In the genomic region with DNA sequence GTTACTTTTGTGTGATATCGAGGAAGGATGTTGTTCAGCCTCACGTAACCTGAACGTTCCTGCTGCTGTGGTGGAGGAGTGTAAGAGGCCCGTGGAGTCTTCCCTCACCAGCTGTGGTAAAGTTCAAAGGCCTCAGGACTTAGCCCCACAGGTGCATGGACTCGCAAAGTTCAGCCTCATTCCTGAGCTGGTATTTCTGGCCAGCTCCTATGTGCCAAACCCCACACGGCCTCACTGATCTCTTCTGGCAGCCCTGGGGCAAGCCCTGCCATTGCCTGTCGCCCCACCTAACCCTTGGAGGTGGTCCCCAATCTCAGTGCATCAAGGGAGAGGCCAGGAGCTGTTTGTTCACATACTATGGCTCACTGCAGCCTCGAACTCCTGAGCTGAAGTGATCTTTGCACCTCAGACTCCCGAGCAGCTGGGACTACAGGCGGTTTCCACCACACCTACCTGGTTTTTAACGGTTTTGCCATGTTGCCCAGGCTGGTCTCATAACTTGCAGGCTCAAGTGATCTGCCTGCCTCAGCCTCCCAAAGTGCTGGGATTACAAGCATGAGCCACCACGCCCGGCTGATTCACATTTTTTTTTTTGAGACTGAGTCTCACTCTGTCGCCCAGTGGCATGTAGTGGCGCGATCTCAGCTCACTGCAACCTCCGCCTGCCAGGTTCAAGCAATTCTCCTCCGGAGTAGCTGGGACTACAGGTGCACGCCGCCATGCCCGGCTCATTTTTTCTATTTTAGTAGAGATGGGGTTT, we compare ENCODE assay signal across 11 cellular contexts. TPM values are rescaled to one million over a fixed set of nuclear protein-coding genes. Genes with fewer than 3 reads are reported as not detected.
A peak's percentile ranks its signal among the peaks of the same experiment; 100 is the strongest.
DNase-seq lines count a peak whose midpoint lies in the region; ATAC-seq, FAIRE-seq and TF ChIP-seq lines count a peak whose summit lies in the region.
"Had no signal": no experiment of that assay in that cellular context is flagged by ENCODE, and none has a peak within 500 bp of the region (broad histone marks: within the 10 kb centered on the region; RNA-seq: fewer than 3 reads in every experiment).

No MANE protein-coding gene starts in this region.

- TF ChIP-seq EP300 in A549 (IDR thresholded peaks at IDR 0.05), result no peak

- POLR2A ChIA-PET in A549 (lab: Yijun Ruan, JAX), result no interaction called here

- peaks cover 9% of the 10 kb centered on the region; the same call in 1 of the 2 replicates for H3K36me3 Mint-ChIP-seq in HFFc6 (ENCODE audit: low read depth)
- peaks cover 8% of the 10 kb centered on the region for H3K36me3 Mint-ChIP-seq in memory B cell

- CTCF ChIA-PET in A549 (lab: Yijun Ruan, JAX), result interaction anchor here (1.1 to 1.8 kb wide), 2 partner anchors 26 to 144 kb away, joined by 4 to 7 read pairs; no protein-coding TSS in a partner anchor

- 77% methylated on average over 21 of the region's 21 CpGs for WGBS in A549 (ENCODE audit: missing lambda C conversion rate)

- H3K4me1 ChIP-seq in A549, result peaks cover 26% of the 10 kb centered on the region

- H3K9me3 Mint-ChIP-seq in HFFc6, result no peaks in the 10 kb centered on the region
- no peaks in the 10 kb centered on the region for H3K9me3 Mint-ChIP-seq in memory B cell

- no peak for FAIRE-seq in A549 (lab: Jason Lieb, UNC)

- no peaks in the 10 kb centered on the region for H3K9me3 ChIP-seq in A549

- no peak for TF ChIP-seq CTCF in A549 (IDR thresholded peaks at IDR 0.05)
- no peak for TF ChIP-seq CTCF in HFFc6 (IDR thresholded peaks at IDR 0.05)
- no peak for TF ChIP-seq CTCF in astrocyte of the cerebellum (IDR thresholded peaks at IDR 0.05; ENCODE audit: low read depth, low read length, missing control alignments)

- H3K4me3 ChIP-seq in A549 (peak overlapping the region; percentile 91), astrocyte of the cerebellum (ENCODE audit: low read depth, low read length) (peak overlapping the region; percentile 72)

- H3K27ac Mint-ChIP-seq in HFFc6 (peak overlapping the region; percentile 42; the same call in 1 of the 2 replicates), memory B cell (no peak overlapping the region)

- in situ Hi-C loops in astrocyte of the cerebellum (cut with HindIII; ENCODE audit: low sequenced_read_pairs), result no loop called here

- no peak for TF ChIP-seq POLR2A in A549 (IDR thresholded peaks at IDR 0.05; ENCODE audit: low read length)

- no peak for DNase-seq in A549 (ENCODE audit: low read depth in 1 of 2, low spot score in 1 of 2)
- no peak for DNase-seq in HFFc6
- DNase-seq in astrocyte of the cerebellum (ENCODE audit: low read depth), result no peak
- no peak for DNase-seq in memory B cell (ENCODE audit: low spot score in 2 of 2)
- no peak for DNase-seq in RPMI8226
- DNase-seq in Ammon's horn (ENCODE audit: low spot score), result no peak
- DNase-seq: foreskin keratinocyte, NCI-H1436 treated with DMSO at 0.1 percent for 48 hours, WERI-Rb-1 had no signal

- peaks cover 42% of the 10 kb centered on the region for H3K4me1 Mint-ChIP-seq in HFFc6 (ENCODE audit: low read depth)
- peaks cover 31% of the 10 kb centered on the region for H3K4me1 Mint-ChIP-seq in memory B cell

- H3K27ac ChIP-seq in A549, result peak overlapping the region in 1 of 2 experiments; percentile 98; a peak in 2 of 6 replicates
- H3K27ac ChIP-seq: foreskin keratinocyte had no signal

- peak overlapping the region; percentile 88 for H3K4me2 ChIP-seq in A549

- H3K4me3 Mint-ChIP-seq in HFFc6, result peak overlapping the region; percentile 95
- H3K4me3 Mint-ChIP-seq in memory B cell, result peak overlapping the region; percentile 47

- ATAC-seq in A549, result no peak
- no peak for ATAC-seq in memory B cell (ENCODE audit: low read depth)
- no peak for ATAC-seq in HG03159 (IDR thresholded peaks at IDR 0.05; ENCODE audit: unreplicated experiment)
- no peak for ATAC-seq in GM18517 (IDR thresholded peaks at IDR 0.05; ENCODE audit: unreplicated experiment)
- ATAC-seq: foreskin keratinocyte had no signal

- H3K27me3 Mint-ChIP-seq in HFFc6 (ENCODE audit: insufficient read depth), result peaks cover 3% of the 10 kb centered on the region; the same call in 1 of the 2 replicates
- H3K27me3 Mint-ChIP-seq in memory B cell, result peaks cover 5% of the 10 kb centered on the region

- TF ChIP-seq RAD21 in A549 (conservative IDR thresholded peaks at IDR 0.05 in 1 of 2, IDR thresholded peaks at IDR 0.05 in 1 of 2), result no peak

TF ChIP-seq in A549, 52 proteins besides CTCF, POLR2A, EP300 and RAD21 (continues in another document):
- TF ChIP-seq, protein P1, sequence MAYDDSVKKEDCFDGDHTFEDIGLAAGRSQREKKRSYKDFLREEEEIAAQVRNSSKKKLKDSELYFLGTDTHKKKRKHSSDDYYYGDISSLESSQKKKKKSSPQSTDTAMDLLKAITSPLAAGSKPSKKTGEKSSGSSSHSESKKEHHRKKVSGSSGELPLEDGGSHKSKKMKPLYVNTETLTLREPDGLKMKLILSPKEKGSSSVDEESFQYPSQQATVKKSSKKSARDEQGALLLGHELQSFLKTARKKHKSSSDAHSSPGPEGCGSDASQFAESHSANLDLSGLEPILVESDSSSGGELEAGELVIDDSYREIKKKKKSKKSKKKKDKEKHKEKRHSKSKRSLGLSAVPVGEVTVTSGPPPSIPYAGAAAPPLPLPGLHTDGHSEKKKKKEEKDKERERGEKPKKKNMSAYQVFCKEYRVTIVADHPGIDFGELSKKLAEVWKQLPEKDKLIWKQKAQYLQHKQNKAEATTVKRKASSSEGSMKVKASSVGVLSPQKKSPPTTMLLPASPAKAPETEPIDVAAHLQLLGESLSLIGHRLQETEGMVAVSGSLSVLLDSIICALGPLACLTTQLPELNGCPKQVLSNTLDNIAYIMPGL (CRISPR knock-in tag; IDR thresholded peaks at IDR 0.05; ENCODE audit: borderline replicate concordance), result no peak
- TF ChIP-seq, protein P2, sequence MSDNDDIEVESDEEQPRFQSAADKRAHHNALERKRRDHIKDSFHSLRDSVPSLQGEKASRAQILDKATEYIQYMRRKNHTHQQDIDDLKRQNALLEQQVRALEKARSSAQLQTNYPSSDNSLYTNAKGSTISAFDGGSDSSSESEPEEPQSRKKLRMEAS (IDR thresholded peaks at IDR 0.05), result no peak
- no peak for TF ChIP-seq ZFP36 (IDR thresholded peaks at IDR 0.05; ENCODE audit: borderline replicate concordance, partially characterized antibody)
- no peak for TF ChIP-seq SMC3 (IDR thresholded peaks at IDR 0.05)
- no peak for TF ChIP-seq TFCP2L1 (CRISPR knock-in tag; IDR thresholded peaks at IDR 0.05)
- TF ChIP-seq HDAC2 (IDR thresholded peaks at IDR 0.05), result no peak
- TF ChIP-seq, protein P3, sequence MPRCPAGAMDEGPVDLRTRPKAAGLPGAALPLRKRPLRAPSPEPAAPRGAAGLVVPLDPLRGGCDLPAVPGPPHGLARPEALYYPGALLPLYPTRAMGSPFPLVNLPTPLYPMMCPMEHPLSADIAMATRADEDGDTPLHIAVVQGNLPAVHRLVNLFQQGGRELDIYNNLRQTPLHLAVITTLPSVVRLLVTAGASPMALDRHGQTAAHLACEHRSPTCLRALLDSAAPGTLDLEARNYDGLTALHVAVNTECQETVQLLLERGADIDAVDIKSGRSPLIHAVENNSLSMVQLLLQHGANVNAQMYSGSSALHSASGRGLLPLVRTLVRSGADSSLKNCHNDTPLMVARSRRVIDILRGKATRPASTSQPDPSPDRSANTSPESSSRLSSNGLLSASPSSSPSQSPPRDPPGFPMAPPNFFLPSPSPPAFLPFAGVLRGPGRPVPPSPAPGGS (IDR thresholded peaks at IDR 0.05), result no peak
- no peak for TF ChIP-seq GATA3 (IDR thresholded peaks at IDR 0.05; ENCODE audit: borderline replicate concordance)

RNA-seq across cellular contexts. Expression of a gene that starts 2.2 kb away (rescaled TPM):
- polyA plus RNA-seq in A549 (2011; rRNA removed) (8.6 and 10.8 TPM in 2 replicates), A549 (2017; fragmentation: RNase III; extraction: RNeasy Plus Mini Kit Qiagen cat#74134 plus additional on column Dnase treatment) (23.0 to 25.3 TPM (median 23.7 TPM) in 3 replicates)
- polyA plus RNA-seq in A549 (2012; cell fraction: cytosol; rRNA removed), result 19.8 and 25.1 TPM in 2 replicates
- 46.9 and 57.6 TPM in 2 replicates for polyA plus RNA-seq in A549 (2012; cell fraction: nucleus; rRNA removed)
- 10.3 and 11.1 TPM in 2 replicates for polyA minus RNA-seq in A549 (2011; rRNA and poly(A)+ RNA removed)
- total RNA-seq in HFFc6 (2021; fragmentation: NEBNext Ultra II Directional; extraction: Animal tissue kit (Norgen Biotek cat#: 25700)), result 10 to 100 TPM; 23.8 to 27.5 (median 24.8) TPM

RNA-seq across cellular contexts. Expression of a gene that starts 17.7 kb away (rescaled TPM):
- polyA plus RNA-seq in A549 (2011; rRNA removed) (18.4 and 19.0 TPM in 2 replicates), A549 (2017; fragmentation: RNase III; extraction: RNeasy Plus Mini Kit Qiagen cat#74134 plus additional on column Dnase treatment) (27.7 to 30.7 TPM (median 30.5 TPM) in 3 replicates)
- polyA plus RNA-seq in A549 (2012; cell fraction: cytosol; rRNA removed), result 56.3 and 74.7 TPM in 2 replicates
- polyA plus RNA-seq in A549 (2012; cell fraction: nucleus; rRNA removed), result 101 and 152 TPM in 2 replicates
- polyA minus RNA-seq in A549 (2011; rRNA and poly(A)+ RNA removed), result 5.6 and 11.8 TPM in 2 replicates
- 10 to 100 TPM; 10.1 to 18.8 (median 12.7) TPM for total RNA-seq in HFFc6 (2021; fragmentation: NEBNext Ultra II Directional; extraction: Animal tissue kit (Norgen Biotek cat#: 25700))

RNA-seq across cellular contexts. Expression of a gene that starts 17.9 kb away (rescaled TPM):
- 1.7 and 2.2 TPM in 2 replicates for polyA plus RNA-seq in A549 (2011; rRNA removed)
- polyA plus RNA-seq in A549 (2012; cell fraction: cytosol; rRNA removed), result 3.6 and 5.1 TPM in 2 replicates
- 25.7 and 39.4 TPM in 2 replicates for polyA plus RNA-seq in A549 (2012; cell fraction: nucleus; rRNA removed)
- 2.6 to 4.2 TPM (median 3.5 TPM) in 3 replicates for polyA plus RNA-seq in A549 (2017; fragmentation: RNase III; extraction: RNeasy Plus Mini Kit Qiagen cat#74134 plus additional on column Dnase treatment)
- polyA minus RNA-seq in A549 (2011; rRNA and poly(A)+ RNA removed), result 0.50 and 0.97 TPM in 2 replicates
- 1 to 10 TPM in 3 of 6 experiments, under 1 TPM in 3; 0.37 to 2.3 (median 0.97) TPM for total RNA-seq in HFFc6 (2021; fragmentation: NEBNext Ultra II Directional; extraction: Animal tissue kit (Norgen Biotek cat#: 25700))

RNA-seq across cellular contexts. Expression of a gene that starts 37.3 kb away (rescaled TPM):
- polyA plus RNA-seq in A549 (2011; rRNA removed) (2.0 TPM in 2 replicates), A549 (2017; fragmentation: RNase III; extraction: RNeasy Plus Mini Kit Qiagen cat#74134 plus additional on column Dnase treatment) (3.1 to 3.8 TPM (median 3.4 TPM) in 3 replicates)
- 2.5 and 4.7 TPM in 2 replicates for polyA plus RNA-seq in A549 (2012; cell fraction: cytosol; rRNA removed)
- 10.7 and 13.3 TPM in 2 replicates for polyA plus RNA-seq in A549 (2012; cell fraction: nucleus; rRNA removed)
- 2.5 and 3.0 TPM in 2 replicates for polyA minus RNA-seq in A549 (2011; rRNA and poly(A)+ RNA removed)
- 1 to 10 TPM; 3.0 to 5.2 (median 4.2) TPM for total RNA-seq in HFFc6 (2021; fragmentation: NEBNext Ultra II Directional; extraction: Animal tissue kit (Norgen Biotek cat#: 25700))

RNA-seq across cellular contexts. Expression of a gene that starts 41.1 kb away (rescaled TPM):
- polyA plus RNA-seq in A549 (2011; rRNA removed) (0.30 and 0.32 TPM in 2 replicates), A549 (2017; fragmentation: RNase III; extraction: RNeasy Plus Mini Kit Qiagen cat#74134 plus additional on column Dnase treatment) (0.47 to 1.1 TPM (median 1.0 TPM) in 3 replicates)
- 0.29 and 0.49 TPM in 2 replicates for polyA plus RNA-seq in A549 (2012; cell fraction: cytosol; rRNA removed)
- polyA plus RNA-seq in A549 (2012; cell fraction: nucleus; rRNA removed), result 2.3 and 2.6 TPM in 2 replicates
- 0.15 and 0.37 TPM in 2 replicates for polyA minus RNA-seq in A549 (2011; rRNA and poly(A)+ RNA removed)
- total RNA-seq in HFFc6 (2021; fragmentation: NEBNext Ultra II Directional; extraction: Animal tissue kit (Norgen Biotek cat#: 25700)), result under 1 TPM; 0.23 to 0.83 (median 0.55) TPM
